Comparison of ENCODE assay signal across 21 cellular contexts in genomic region chr17:82870541-82870940, GRCh38. TPM values are rescaled to one million over a fixed set of nuclear protein-coding genes. Genes with fewer than 3 reads are reported as not detected.
DNase-seq lines count a peak whose midpoint lies in the region; ATAC-seq, FAIRE-seq and TF ChIP-seq lines count a peak whose summit lies in the region.
"Had no signal": no experiment of that assay in that cellular context is flagged by ENCODE, and none has a peak within 500 bp of the region (broad histone marks: within the 10 kb centered on the region; RNA-seq: fewer than 3 reads in every experiment).

No MANE protein-coding gene starts in this region.

- peaks cover 45% of the 10 kb centered on the region for H3K4me1 ChIP-seq in vagina
- H3K4me1 ChIP-seq: colonic mucosa had no signal

- H3K9me3 ChIP-seq in vagina: no peaks in the 10 kb centered on the region
- H3K9me3 ChIP-seq: colonic mucosa, suprapubic skin had no signal

- POLR2A ChIA-PET in WTC11 (lab: Charles Lee) (no interaction called here), MCF 10A (lab: Yijun Ruan, JAX) (interaction anchor here (0.6 kb wide), 1 partner anchor 179 kb away, joined by 4 read pairs; no protein-coding TSS in a partner anchor)

- ATAC-seq in left ventricle myocardium superior (no peak), Right ventricle myocardium inferior (no peak), WTC11 (no peak), naive B cell (ENCODE audit: low read depth in 2 of 2) (no peak)
- ATAC-seq: natural killer cell had no signal

- no peak for TF ChIP-seq POLR2A in vagina (IDR thresholded peaks at IDR 0.05)

- H3K27me3 Mint-ChIP-seq in WTC11 (ENCODE audit: low read depth) (no peaks in the 10 kb centered on the region), naive B cell (peaks cover 8 to 34% (median 25%) of the 10 kb centered on the region in 3 donors), MCF 10A (ENCODE audit: insufficient read depth, unreplicated experiment) (no peaks in the 10 kb centered on the region)
- H3K27me3 Mint-ChIP-seq: activated naive CD8-positive, alpha-beta T cell treated with anti-CD3 and anti-CD28 coated beads, Interleukin-2, amount 50 U/mL, for 24 hours had no signal

- peaks cover 0 to 10% of the 10 kb centered on the region in 2 donors for H3K36me3 ChIP-seq in vagina
- H3K36me3 ChIP-seq: colonic mucosa had no signal

- H3K4me3 ChIP-seq in vagina: no peak overlapping the region
- H3K4me3 ChIP-seq: colonic mucosa, suprapubic skin had no signal

- no TSS peak for BruUV-seq in MCF 10A (replicated peaks; lab: Mats Ljungman, UMichigan)

- intact Hi-C loops in left ventricle myocardium superior (cut with micrococcal nuclease) (no loop called here), Right ventricle myocardium inferior (cut with DNase I) (no loop called here), MCF 10A (cut with micrococcal nuclease) (no loop called here), vagina (cut with DNase I) (no loop called here)

- H3K4me1 Mint-ChIP-seq in WTC11 (peaks cover 18% of the 10 kb centered on the region), naive B cell (peaks cover 44 to 84% (median 62%) of the 10 kb centered on the region in 3 donors), MCF 10A (ENCODE audit: insufficient read depth, unreplicated experiment) (peaks cover 9% of the 10 kb centered on the region)

- no peaks in the 10 kb centered on the region for H3K27me3 ChIP-seq in vagina
- H3K27me3 ChIP-seq: colonic mucosa, suprapubic skin had no signal

- FAIRE-seq in urothelium cell line (lab: Jason Lieb, UNC): peak; percentile 5

- no peak for TF ChIP-seq CTCF in WTC11 (IDR thresholded peaks at IDR 0.05)
- TF ChIP-seq CTCF in MCF 10A (IDR thresholded peaks at IDR 0.05; ENCODE audit: unreplicated experiment): no peak
- no peak for TF ChIP-seq CTCF in vagina (IDR thresholded peaks at IDR 0.05)

- no peak overlapping the region for H3K4me3 Mint-ChIP-seq in WTC11
- H3K4me3 Mint-ChIP-seq in naive B cell: peak overlapping the region; percentile 65 to 84 (median 78)
- no peak overlapping the region for H3K4me3 Mint-ChIP-seq in MCF 10A (ENCODE audit: unreplicated experiment)
- H3K4me3 Mint-ChIP-seq: activated naive CD8-positive, alpha-beta T cell treated with anti-CD3 and anti-CD28 coated beads, Interleukin-2, amount 50 U/mL, for 24 hours; brain; natural killer cell had no signal

- CTCF ChIA-PET in WTC11 (lab: Charles Lee): interaction anchor here (1.0 to 1.3 kb wide), 2 partner anchors 27 to 89 kb away, joined by 4 read pairs; no protein-coding TSS in a partner anchor
- CTCF ChIA-PET in MCF 10A (lab: Yijun Ruan, JAX): interaction anchor here (0.8 kb wide), 1 partner anchor 89 kb away, joined by 3 read pairs; no protein-coding TSS in a partner anchor

- H3K9me3 Mint-ChIP-seq in WTC11: no peaks in the 10 kb centered on the region
- no peaks in the 10 kb centered on the region for H3K9me3 Mint-ChIP-seq in naive B cell
- H3K9me3 Mint-ChIP-seq in MCF 10A (ENCODE audit: unreplicated experiment): no peaks in the 10 kb centered on the region
- H3K9me3 Mint-ChIP-seq: activated naive CD8-positive, alpha-beta T cell treated with anti-CD3 and anti-CD28 coated beads, Interleukin-2, amount 50 U/mL, for 24 hours; brain; natural killer cell had no signal

- H3K27ac ChIP-seq in vagina: no peak overlapping the region
- H3K27ac ChIP-seq: colonic mucosa, suprapubic skin, VCaP had no signal

- H3K27ac Mint-ChIP-seq in WTC11 (peak overlapping the region; percentile 93), naive B cell (peak overlapping the region; percentile 97 to 99 (median 98)), MCF 10A (ENCODE audit: low read depth, unreplicated experiment) (no peak overlapping the region)
- H3K27ac Mint-ChIP-seq: activated naive CD8-positive, alpha-beta T cell treated with anti-CD3 and anti-CD28 coated beads, Interleukin-2, amount 50 U/mL, for 24 hours; natural killer cell had no signal

- peaks cover 11% of the 10 kb centered on the region for H3K36me3 Mint-ChIP-seq in WTC11
- H3K36me3 Mint-ChIP-seq in naive B cell: peaks cover 0 to 8% of the 10 kb centered on the region in 2 donors
- peaks cover 7% of the 10 kb centered on the region for H3K36me3 Mint-ChIP-seq in MCF 10A (ENCODE audit: insufficient read depth, unreplicated experiment)
- H3K36me3 Mint-ChIP-seq: natural killer cell had no signal

- DNase-seq in left ventricle myocardium superior (peak; percentile 17), Right ventricle myocardium inferior (ENCODE audit: missing footprints) (no peak), WTC11 (ENCODE audit: low spot score) (no peak), naive B cell (no peak), urothelium cell line (ENCODE audit: low spot score) (no peak), NCI-H510A treated with DMSO at 0.1 percent for 48 hours (lab: John Stamatoyannopoulos, UW) (no peak), MCF 10A (ENCODE audit: unreplicated experiment) (no peak), vagina (ENCODE audit: extremely low spot score in 2 of 2) (no peak)
- DNase-seq: colonic mucosa; EL; GOT3; hypothalamus; islet precursor cell; natural killer cell; NCI-H187 treated with DMSO at 0.1 percent for 48 hours; NCI-H226; stimulated activated CD4-positive, alpha-beta T cell treated with anti-CD3 and anti-CD28 coated beads, Interleukin-2, amount 100 ng/mL, for 48 hours had no signal

TF ChIP-seq in WTC11, 78 proteins besides CTCF, POLR2A, EP300 and RAD21 (continues in another document):
- TF ChIP-seq MXD4 (CRISPR knock-in tag; IDR thresholded peaks at IDR 0.05; ENCODE audit: borderline replicate concordance) (no peak), ZNF232 (CRISPR knock-in tag; IDR thresholded peaks at IDR 0.05) (no peak), PRDM15 (CRISPR knock-in tag; IDR thresholded peaks at IDR 0.05) (no peak), ATF1 (CRISPR knock-in tag; IDR thresholded peaks at IDR 0.05) (no peak), IRF1 (CRISPR knock-in tag; IDR thresholded peaks at IDR 0.05) (no peak), RORB (CRISPR knock-in tag; IDR thresholded peaks at IDR 0.05) (no peak), KAT7 (CRISPR knock-in tag; IDR thresholded peaks at IDR 0.05; ENCODE audit: borderline replicate concordance) (no peak)

RNA-seq across cellular contexts. Expression of gene ZNF750, which starts 30.7 kb away (rescaled TPM):
- total RNA-seq in left ventricle myocardium superior: 0.15 TPM
- not detected for total RNA-seq in Right ventricle myocardium inferior
- total RNA-seq in WTC11 (2021): 0.04 to 0.07 TPM in 2 of 3 replicates, not detected in the other
- polyA plus RNA-seq in naive B cell (ENCODE audit: low read depth in 6 of 6): under 1 TPM in 1 of 6 donors, not detected in 5; 0.12 TPM
- 0.14 TPM in 1 of 2 replicates, not detected in the other for total RNA-seq in MCF 10A (2022)
- total RNA-seq in vagina: 83.0 TPM
- total RNA-seq: colonic mucosa, natural killer cell had no signal

Comparison
In these comparisons a context has a peak if more than half of its experiments do, and no peak if none do; other contexts are left out.
1. H3K4me3 Mint-ChIP-seq: peak in naive B cell (8 of 8); none in WTC11 (single experiment) and MCF 10A (single experiment).
2. RNA of gene ZNF750, which starts 30.7 kb away (total RNA-seq): 83.0 TPM in vagina (single experiment); 0.15 TPM in left ventricle myocardium superior (single experiment), 0.14 TPM in MCF 10A, not detected in Right ventricle myocardium inferior (single experiment) and 0.04 to 0.07 TPM in WTC11; every median in the first group is over 10 times any median in the second.